ENCODE assay signal across 1 cellular context in genomic region chr17:43576563-43577229, GRCh38.
TF ChIP-seq lines count a peak whose summit lies in the region.

No MANE protein-coding gene starts in this region.

TF ChIP-seq in HepG2, 621 proteins besides CTCF, POLR2A, EP300 and RAD21 (continued from another document and continues in another):
- TF ChIP-seq, protein P1, sequence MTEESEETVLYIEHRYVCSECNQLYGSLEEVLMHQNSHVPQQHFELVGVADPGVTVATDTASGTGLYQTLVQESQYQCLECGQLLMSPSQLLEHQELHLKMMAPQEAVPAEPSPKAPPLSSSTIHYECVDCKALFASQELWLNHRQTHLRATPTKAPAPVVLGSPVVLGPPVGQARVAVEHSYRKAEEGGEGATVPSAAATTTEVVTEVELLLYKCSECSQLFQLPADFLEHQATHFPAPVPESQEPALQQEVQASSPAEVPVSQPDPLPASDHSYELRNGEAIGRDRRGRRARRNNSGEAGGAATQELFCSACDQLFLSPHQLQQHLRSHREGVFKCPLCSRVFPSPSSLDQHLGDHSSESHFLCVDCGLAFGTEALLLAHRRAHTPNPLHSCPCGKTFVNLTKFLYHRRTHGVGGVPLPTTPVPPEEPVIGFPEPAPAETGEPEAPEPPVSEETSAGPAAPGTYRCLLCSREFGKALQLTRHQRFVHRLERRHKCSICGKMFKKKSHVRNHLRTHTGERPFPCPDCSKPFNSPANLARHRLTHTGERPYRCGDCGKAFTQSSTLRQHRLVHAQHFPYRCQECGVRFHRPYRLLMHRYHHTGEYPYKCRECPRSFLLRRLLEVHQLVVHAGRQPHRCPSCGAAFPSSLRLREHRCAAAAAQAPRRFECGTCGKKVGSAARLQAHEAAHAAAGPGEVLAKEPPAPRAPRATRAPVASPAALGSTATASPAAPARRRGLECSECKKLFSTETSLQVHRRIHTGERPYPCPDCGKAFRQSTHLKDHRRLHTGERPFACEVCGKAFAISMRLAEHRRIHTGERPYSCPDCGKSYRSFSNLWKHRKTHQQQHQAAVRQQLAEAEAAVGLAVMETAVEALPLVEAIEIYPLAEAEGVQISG (CRISPR knock-in tag; IDR thresholded peaks at IDR 0.05), result peak; percentile 56; the same call in 1 of the 2 replicates
- 0 out of 2 replicates have a peak, but pooled peaks have one; percentile 34 for TF ChIP-seq ZMAT3 (CRISPR knock-in tag; conservative IDR thresholded peaks at IDR 0.05)
- TF ChIP-seq, protein P2, sequence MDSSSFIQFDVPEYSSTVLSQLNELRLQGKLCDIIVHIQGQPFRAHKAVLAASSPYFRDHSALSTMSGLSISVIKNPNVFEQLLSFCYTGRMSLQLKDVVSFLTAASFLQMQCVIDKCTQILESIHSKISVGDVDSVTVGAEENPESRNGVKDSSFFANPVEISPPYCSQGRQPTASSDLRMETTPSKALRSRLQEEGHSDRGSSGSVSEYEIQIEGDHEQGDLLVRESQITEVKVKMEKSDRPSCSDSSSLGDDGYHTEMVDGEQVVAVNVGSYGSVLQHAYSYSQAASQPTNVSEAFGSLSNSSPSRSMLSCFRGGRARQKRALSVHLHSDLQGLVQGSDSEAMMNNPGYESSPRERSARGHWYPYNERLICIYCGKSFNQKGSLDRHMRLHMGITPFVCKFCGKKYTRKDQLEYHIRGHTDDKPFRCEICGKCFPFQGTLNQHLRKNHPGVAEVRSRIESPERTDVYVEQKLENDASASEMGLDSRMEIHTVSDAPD (CRISPR knock-in tag; IDR thresholded peaks at IDR 0.05), result 0 out of 2 replicates have a peak, but pooled peaks have one; percentile 39
- peak; percentile 35 for TF ChIP-seq SKI (IDR thresholded peaks at IDR 0.05; ENCODE audit: partially characterized antibody)
- TF ChIP-seq TGIF2 (CRISPR knock-in tag; IDR thresholded peaks at IDR 0.05), result 0 out of 2 replicates have a peak, but pooled peaks have one; percentile 26
- TF ChIP-seq ZFP36L1 (CRISPR knock-in tag; IDR thresholded peaks at IDR 0.05), result no peak
- TF ChIP-seq TFDP1 (CRISPR knock-in tag; IDR thresholded peaks at IDR 0.05; ENCODE audit: borderline replicate concordance), result peak; percentile 20; the same call in 1 of the 2 replicates
- no peak for TF ChIP-seq NFE2L2 (IDR thresholded peaks at IDR 0.05; ENCODE audit: low read length)
- TF ChIP-seq, protein P3, sequence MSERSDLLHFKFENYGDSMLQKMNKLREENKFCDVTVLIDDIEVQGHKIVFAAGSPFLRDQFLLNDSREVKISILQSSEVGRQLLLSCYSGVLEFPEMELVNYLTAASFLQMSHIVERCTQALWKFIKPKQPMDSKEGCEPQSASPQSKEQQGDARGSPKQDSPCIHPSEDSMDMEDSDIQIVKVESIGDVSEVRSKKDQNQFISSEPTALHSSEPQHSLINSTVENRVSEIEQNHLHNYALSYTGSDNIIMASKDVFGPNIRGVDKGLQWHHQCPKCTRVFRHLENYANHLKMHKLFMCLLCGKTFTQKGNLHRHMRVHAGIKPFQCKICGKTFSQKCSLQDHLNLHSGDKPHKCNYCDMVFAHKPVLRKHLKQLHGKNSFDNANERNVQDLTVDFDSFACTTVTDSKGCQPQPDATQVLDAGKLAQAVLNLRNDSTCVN (CRISPR knock-in tag; IDR thresholded peaks at IDR 0.05; ENCODE audit: borderline replicate concordance), result peak; percentile 20
- peak; percentile 53; the same call in 1 of the 2 replicates for TF ChIP-seq KLF9 (CRISPR knock-in tag; IDR thresholded peaks at IDR 0.05; ENCODE audit: low read depth)
- TF ChIP-seq SOX6 (IDR thresholded peaks at IDR 0.05), result no peak
- peak; percentile 71 for TF ChIP-seq SOX6 (CRISPR knock-in tag; IDR thresholded peaks at IDR 0.05)
- 0 out of 4 replicates have a peak, but pooled peaks of 1 of the 2 experiments have one; percentile 24 for TF ChIP-seq NR2F1 (CRISPR knock-in tag; IDR thresholded peaks at IDR 0.05)
- no peak for TF ChIP-seq ZNF549 (CRISPR knock-in tag; IDR thresholded peaks at IDR 0.05)
- peak; percentile 99 for TF ChIP-seq HNF4A (CRISPR knock-in tag; IDR thresholded peaks at IDR 0.05)
- TF ChIP-seq HNF1B (CRISPR knock-in tag; IDR thresholded peaks at IDR 0.05), result peak; percentile 87
- TF ChIP-seq ZBTB7B (CRISPR knock-in tag; IDR thresholded peaks at IDR 0.05), result peak; percentile 92
- peak; percentile 69 for TF ChIP-seq TBX2 (CRISPR knock-in tag; IDR thresholded peaks at IDR 0.05; ENCODE audit: borderline replicate concordance)
- TF ChIP-seq KLF6 (CRISPR knock-in tag; IDR thresholded peaks at IDR 0.05), result 0 out of 2 replicates have a peak, but pooled peaks have one; percentile 55
- peak; percentile 42; the same call in 1 of the 2 replicates for TF ChIP-seq ARID4A (CRISPR knock-in tag; IDR thresholded peaks at IDR 0.05; ENCODE audit: borderline replicate concordance)
- peak; percentile 79; the same call in 1 of the 2 replicates for TF ChIP-seq MIER2 (CRISPR knock-in tag; IDR thresholded peaks at IDR 0.05)
- TF ChIP-seq, protein P4, sequence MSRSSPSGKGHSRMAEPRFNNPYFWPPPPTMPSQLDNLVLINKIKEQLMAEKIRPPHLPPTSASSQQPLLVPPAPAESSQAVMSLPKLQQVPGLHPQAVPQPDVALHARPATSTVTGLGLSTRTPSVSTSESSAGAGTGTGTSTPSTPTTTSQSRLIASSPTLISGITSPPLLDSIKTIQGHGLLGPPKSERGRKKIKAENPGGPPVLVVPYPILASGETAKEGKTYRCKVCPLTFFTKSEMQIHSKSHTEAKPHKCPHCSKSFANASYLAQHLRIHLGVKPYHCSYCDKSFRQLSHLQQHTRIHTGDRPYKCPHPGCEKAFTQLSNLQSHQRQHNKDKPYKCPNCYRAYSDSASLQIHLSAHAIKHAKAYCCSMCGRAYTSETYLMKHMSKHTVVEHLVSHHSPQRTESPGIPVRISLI (CRISPR knock-in tag; IDR thresholded peaks at IDR 0.05; ENCODE audit: borderline replicate concordance), result peak; percentile 67; the same call in 1 of the 2 replicates
- peak; percentile 51; the same call in 1 of the 2 replicates for TF ChIP-seq HMG20A (CRISPR knock-in tag; IDR thresholded peaks at IDR 0.05; ENCODE audit: borderline replicate concordance)
- TF ChIP-seq, protein P5, sequence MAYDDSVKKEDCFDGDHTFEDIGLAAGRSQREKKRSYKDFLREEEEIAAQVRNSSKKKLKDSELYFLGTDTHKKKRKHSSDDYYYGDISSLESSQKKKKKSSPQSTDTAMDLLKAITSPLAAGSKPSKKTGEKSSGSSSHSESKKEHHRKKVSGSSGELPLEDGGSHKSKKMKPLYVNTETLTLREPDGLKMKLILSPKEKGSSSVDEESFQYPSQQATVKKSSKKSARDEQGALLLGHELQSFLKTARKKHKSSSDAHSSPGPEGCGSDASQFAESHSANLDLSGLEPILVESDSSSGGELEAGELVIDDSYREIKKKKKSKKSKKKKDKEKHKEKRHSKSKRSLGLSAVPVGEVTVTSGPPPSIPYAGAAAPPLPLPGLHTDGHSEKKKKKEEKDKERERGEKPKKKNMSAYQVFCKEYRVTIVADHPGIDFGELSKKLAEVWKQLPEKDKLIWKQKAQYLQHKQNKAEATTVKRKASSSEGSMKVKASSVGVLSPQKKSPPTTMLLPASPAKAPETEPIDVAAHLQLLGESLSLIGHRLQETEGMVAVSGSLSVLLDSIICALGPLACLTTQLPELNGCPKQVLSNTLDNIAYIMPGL (CRISPR knock-in tag; IDR thresholded peaks at IDR 0.05; ENCODE audit: borderline replicate concordance in 1 of 2, low read depth in 1 of 2), result peak; percentile 71 to 93; a peak in 3 of 4 replicates
- 0 out of 2 replicates have a peak, but pooled peaks have one; percentile 36 for TF ChIP-seq ZNF160 (CRISPR knock-in tag; IDR thresholded peaks at IDR 0.05)
- TF ChIP-seq, protein P6, sequence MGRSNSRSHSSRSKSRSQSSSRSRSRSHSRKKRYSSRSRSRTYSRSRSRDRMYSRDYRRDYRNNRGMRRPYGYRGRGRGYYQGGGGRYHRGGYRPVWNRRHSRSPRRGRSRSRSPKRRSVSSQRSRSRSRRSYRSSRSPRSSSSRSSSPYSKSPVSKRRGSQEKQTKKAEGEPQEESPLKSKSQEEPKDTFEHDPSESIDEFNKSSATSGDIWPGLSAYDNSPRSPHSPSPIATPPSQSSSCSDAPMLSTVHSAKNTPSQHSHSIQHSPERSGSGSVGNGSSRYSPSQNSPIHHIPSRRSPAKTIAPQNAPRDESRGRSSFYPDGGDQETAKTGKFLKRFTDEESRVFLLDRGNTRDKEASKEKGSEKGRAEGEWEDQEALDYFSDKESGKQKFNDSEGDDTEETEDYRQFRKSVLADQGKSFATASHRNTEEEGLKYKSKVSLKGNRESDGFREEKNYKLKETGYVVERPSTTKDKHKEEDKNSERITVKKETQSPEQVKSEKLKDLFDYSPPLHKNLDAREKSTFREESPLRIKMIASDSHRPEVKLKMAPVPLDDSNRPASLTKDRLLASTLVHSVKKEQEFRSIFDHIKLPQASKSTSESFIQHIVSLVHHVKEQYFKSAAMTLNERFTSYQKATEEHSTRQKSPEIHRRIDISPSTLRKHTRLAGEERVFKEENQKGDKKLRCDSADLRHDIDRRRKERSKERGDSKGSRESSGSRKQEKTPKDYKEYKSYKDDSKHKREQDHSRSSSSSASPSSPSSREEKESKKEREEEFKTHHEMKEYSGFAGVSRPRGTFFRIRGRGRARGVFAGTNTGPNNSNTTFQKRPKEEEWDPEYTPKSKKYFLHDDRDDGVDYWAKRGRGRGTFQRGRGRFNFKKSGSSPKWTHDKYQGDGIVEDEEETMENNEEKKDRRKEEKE (IDR thresholded peaks at IDR 0.05), result no peak
- TF ChIP-seq FOXO1 (CRISPR knock-in tag; IDR thresholded peaks at IDR 0.05), result peak; percentile 51
- TF ChIP-seq FOXA1 (IDR thresholded peaks at IDR 0.05), result no peak
- peak; percentile 27; the same call in 1 of the 2 replicates for TF ChIP-seq FOXA1 (CRISPR knock-in tag; IDR thresholded peaks at IDR 0.05)
- TF ChIP-seq, protein P7, sequence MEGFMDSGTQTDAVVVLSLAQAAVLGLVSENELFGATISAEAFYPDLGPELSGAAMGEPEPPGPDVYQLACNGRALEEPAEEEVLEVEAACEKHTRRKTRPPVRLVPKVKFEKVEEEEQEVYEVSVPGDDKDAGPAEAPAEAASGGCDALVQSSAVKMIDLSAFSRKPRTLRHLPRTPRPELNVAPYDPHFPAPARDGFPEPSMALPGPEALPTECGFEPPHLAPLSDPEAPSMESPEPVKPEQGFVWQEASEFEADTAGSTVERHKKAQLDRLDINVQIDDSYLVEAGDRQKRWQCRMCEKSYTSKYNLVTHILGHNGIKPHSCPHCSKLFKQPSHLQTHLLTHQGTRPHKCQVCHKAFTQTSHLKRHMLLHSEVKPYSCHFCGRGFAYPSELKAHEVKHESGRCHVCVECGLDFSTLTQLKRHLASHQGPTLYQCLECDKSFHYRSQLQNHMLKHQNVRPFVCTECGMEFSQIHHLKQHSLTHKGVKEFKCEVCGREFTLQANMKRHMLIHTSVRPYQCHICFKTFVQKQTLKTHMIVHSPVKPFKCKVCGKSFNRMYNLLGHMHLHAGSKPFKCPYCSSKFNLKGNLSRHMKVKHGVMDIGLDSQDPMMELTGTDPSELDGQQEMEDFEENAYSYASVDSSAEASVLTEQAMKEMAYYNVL (CRISPR knock-in tag; IDR thresholded peaks at IDR 0.05; ENCODE audit: borderline replicate concordance), result peak; percentile 50; the same call in 1 of the 2 replicates
- TF ChIP-seq ZNF615 (CRISPR knock-in tag; IDR thresholded peaks at IDR 0.05; ENCODE audit: borderline replicate concordance), result 0 out of 2 replicates have a peak, but pooled peaks have one; percentile 40
- peak; percentile 87 for TF ChIP-seq GATAD2A (CRISPR knock-in tag; IDR thresholded peaks at IDR 0.05)
- TF ChIP-seq ZNF652 (CRISPR knock-in tag; IDR thresholded peaks at IDR 0.05; ENCODE audit: borderline replicate concordance, low read depth), result peak; percentile 74; the same call in 1 of the 2 replicates
- TF ChIP-seq ZNF12 (CRISPR knock-in tag; IDR thresholded peaks at IDR 0.05), result 0 out of 2 replicates have a peak, but pooled peaks have one; percentile 12
- TF ChIP-seq FOXK1 (CRISPR knock-in tag; IDR thresholded peaks at IDR 0.05; ENCODE audit: borderline replicate concordance, low read depth), result peak; percentile 69; the same call in 1 of the 2 replicates
- TF ChIP-seq ZNF781 (CRISPR knock-in tag; IDR thresholded peaks at IDR 0.05; ENCODE audit: borderline replicate concordance, not compliant biosample characterization), result peak; percentile 73
- TF ChIP-seq ZNF572 (CRISPR knock-in tag; IDR thresholded peaks at IDR 0.05), result 0 out of 2 replicates have a peak, but pooled peaks have one; percentile 34
